19 cellular contexts compared by ENCODE assay signal in genomic region chr17:4764612-4765011, GRCh38. TPM values are rescaled to one million over a fixed set of nuclear protein-coding genes. Genes with fewer than 3 reads are reported as not detected.
DNase-seq lines count a peak whose midpoint lies in the region; ATAC-seq and TF ChIP-seq lines count a peak whose summit lies in the region.
"Had no signal": no experiment of that assay in that cellular context is flagged by ENCODE, and none has a peak within 500 bp of the region (broad histone marks: within the 10 kb centered on the region; RNA-seq: fewer than 3 reads in every experiment).

No MANE protein-coding gene starts in this region.

- intact Hi-C loops in CD8-positive, alpha-beta T cell (cut with DNase I, micrococcal nuclease) = no loop called here

- no peaks in the 10 kb centered on the region for H3K36me3 Mint-ChIP-seq in CD8-positive, alpha-beta T cell
- H3K36me3 Mint-ChIP-seq in mesothelial cell of epicardium = no peaks in the 10 kb centered on the region

- H4K20me1 ChIP-seq in DOHH2 (ENCODE audit: control insufficient read depth, insufficient read depth, low read depth, low read length) = no peaks in the 10 kb centered on the region

- CTCF ChIA-PET in CD8-positive, alpha-beta T cell (lab: Charles Lee) = no interaction called here

- no peaks in the 10 kb centered on the region for H3F3A ChIP-seq in DOHH2 (ENCODE audit: control insufficient read depth, insufficient read depth)

- no peak for TF ChIP-seq CTCF in DOHH2 (IDR thresholded peaks at IDR 0.05; ENCODE audit: low read depth, low read length, poor library complexity, severe bottlenecking)
- no peak for TF ChIP-seq CTCF in gastroesophageal sphincter (IDR thresholded peaks at IDR 0.05)
- no peak for TF ChIP-seq CTCF in CD8-positive, alpha-beta T cell (IDR thresholded peaks at IDR 0.05)
- TF ChIP-seq CTCF in mesothelial cell of epicardium (IDR thresholded peaks at IDR 0.05; ENCODE audit: unreplicated experiment) = no peak

- no peaks in the 10 kb centered on the region for H3K9me3 Mint-ChIP-seq in CD8-positive, alpha-beta T cell
- no peaks in the 10 kb centered on the region for H3K9me3 Mint-ChIP-seq in mesothelial cell of epicardium
- H3K9me3 Mint-ChIP-seq: effector memory CD8-positive, alpha-beta T cell had no signal

- peaks cover 10% of the 10 kb centered on the region for H3K27me3 Mint-ChIP-seq in CD8-positive, alpha-beta T cell (ENCODE audit: low read depth)
- peaks cover 19% of the 10 kb centered on the region for H3K27me3 Mint-ChIP-seq in mesothelial cell of epicardium (ENCODE audit: low read depth)

- H3K4me1 ChIP-seq in DOHH2 (ENCODE audit: control insufficient read depth, low read length) (peaks cover 8% of the 10 kb centered on the region), gastroesophageal sphincter (no peaks in the 10 kb centered on the region)
- no peaks in the 10 kb centered on the region for H3K4me1 ChIP-seq in CD8-positive, alpha-beta T cell (ENCODE audit: insufficient read depth, low read length)
- H3K4me1 ChIP-seq: sigmoid colon had no signal

- H3K36me3 ChIP-seq in DOHH2 (ENCODE audit: control insufficient read depth, low read length) = no peaks in the 10 kb centered on the region
- H3K36me3 ChIP-seq in gastroesophageal sphincter = no peaks in the 10 kb centered on the region
- H3K36me3 ChIP-seq in CD8-positive, alpha-beta T cell (ENCODE audit: insufficient read depth, low read length) = no peaks in the 10 kb centered on the region
- H3K36me3 ChIP-seq: sigmoid colon had no signal

- TF ChIP-seq EP300 in gastroesophageal sphincter (IDR thresholded peaks at IDR 0.05) = no peak

- H3K27me3 ChIP-seq in DOHH2 (ENCODE audit: control insufficient read depth, low read length) = peaks cover 5% of the 10 kb centered on the region
- H3K27me3 ChIP-seq in gastroesophageal sphincter = peaks cover 38% of the 10 kb centered on the region
- no peaks in the 10 kb centered on the region for H3K27me3 ChIP-seq in CD8-positive, alpha-beta T cell (ENCODE audit: insufficient read depth, low read length)
- H3K27me3 ChIP-seq: hepatocyte had no signal

- peak overlapping the region; percentile 6 for H3K4me2 ChIP-seq in DOHH2 (ENCODE audit: low read length)
- H3K4me2 ChIP-seq: hepatocyte had no signal

- POLR2A ChIA-PET in CD8-positive, alpha-beta T cell (lab: Charles Lee) = no interaction called here

- H3K79me2 ChIP-seq in DOHH2 (ENCODE audit: control insufficient read depth, low read length) = no peaks in the 10 kb centered on the region
- H3K79me2 ChIP-seq: hepatocyte had no signal

- 38 to 47% methylated on average over 1 to 2 of the region's 2 CpGs for WGBS in gastroesophageal sphincter (ENCODE audit: low coverage in 1 of 2), 2 donors

- no peaks in the 10 kb centered on the region for H3K4me1 Mint-ChIP-seq in CD8-positive, alpha-beta T cell (ENCODE audit: low read depth)
- H3K4me1 Mint-ChIP-seq in mesothelial cell of epicardium = no peaks in the 10 kb centered on the region

- H3K9me3 ChIP-seq in DOHH2 (ENCODE audit: control insufficient read depth, insufficient read depth, low read length) (no peaks in the 10 kb centered on the region), gastroesophageal sphincter (no peaks in the 10 kb centered on the region)
- no peaks in the 10 kb centered on the region for H3K9me3 ChIP-seq in CD8-positive, alpha-beta T cell (ENCODE audit: low read length)
- H3K9me3 ChIP-seq: sigmoid colon had no signal

- H3K4me3 Mint-ChIP-seq in CD8-positive, alpha-beta T cell = no peak overlapping the region
- no peak overlapping the region for H3K4me3 Mint-ChIP-seq in mesothelial cell of epicardium
- H3K4me3 Mint-ChIP-seq: effector memory CD8-positive, alpha-beta T cell had no signal

- H3K4me3 ChIP-seq in DOHH2 (ENCODE audit: low read length) (no peak overlapping the region), gastroesophageal sphincter (no peak overlapping the region)
- H3K4me3 ChIP-seq in CD8-positive, alpha-beta T cell (ENCODE audit: low read depth, low read length) = no peak overlapping the region
- H3K4me3 ChIP-seq: hepatocyte, sigmoid colon had no signal

- H3K27ac ChIP-seq in DOHH2 (ENCODE audit: low read depth, low read length) = no peak overlapping the region
- H3K27ac ChIP-seq in gastroesophageal sphincter = peak overlapping the region in 1 of 4 donors; percentile 33
- H3K27ac ChIP-seq in CD8-positive, alpha-beta T cell (ENCODE audit: low read depth, low read length) = no peak overlapping the region
- H3K27ac ChIP-seq: hepatocyte had no signal

- H3K9me2 ChIP-seq in DOHH2 (replicated peaks; ENCODE audit: control insufficient read depth, low read length) = no peaks in the 10 kb centered on the region

- TF ChIP-seq POLR2A in gastroesophageal sphincter (IDR thresholded peaks at IDR 0.05) = no peak

- peak; percentile 60 for ATAC-seq in gastroesophageal sphincter
- no peak for ATAC-seq in CD8-positive, alpha-beta T cell
- ATAC-seq: effector memory CD8-positive, alpha-beta T cell; HCT116 had no signal

- peak; percentile 91 for DNase-seq in MV-4-11 (lab: John Stamatoyannopoulos, UW)
- DNase-seq in pons (ENCODE audit: low spot score) = peak; percentile 84
- DNase-seq in CD8-positive, alpha-beta T cell = no peak
- DNase-seq in stimulated activated CD4-positive, alpha-beta T cell treated with anti-CD3 and anti-CD28 coated beads, Interleukin-4, amount 100 ng/mL, for 1 hour = no peak
- DNase-seq in mesothelial cell of epicardium (ENCODE audit: low spot score in 2 of 2, unreplicated experiment in 2 of 2) = no peak
- DNase-seq in stimulated activated CD4-positive, alpha-beta T cell treated with anti-CD3 and anti-CD28 coated beads, Interleukin-2, amount 100 ng/mL, for 24 hours = no peak
- DNase-seq: activated CD4-positive, alpha-beta T cell treated with anti-CD3 and anti-CD28 coated beads for 4 hours; effector memory CD8-positive, alpha-beta T cell; islet precursor cell; NCI-H187; nucleus accumbens; sigmoid colon; T1000 had no signal

- H3K27ac Mint-ChIP-seq in CD8-positive, alpha-beta T cell = no peak overlapping the region
- H3K27ac Mint-ChIP-seq in mesothelial cell of epicardium = no peak overlapping the region
- H3K27ac Mint-ChIP-seq: effector memory CD8-positive, alpha-beta T cell had no signal

RNA-seq across cellular contexts. Expression of gene TM4SF5, which starts 7.1 kb away (rescaled TPM):
- not detected for total RNA-seq in gastroesophageal sphincter
- not detected for total RNA-seq in CD8-positive, alpha-beta T cell
- total RNA-seq in mesothelial cell of epicardium = not detected in 3 replicates
- total RNA-seq: HT1080, sigmoid colon, SK-MEL-5 had no signal

RNA-seq across cellular contexts. Expression of gene VMO1, which starts 21.6 kb away (rescaled TPM):
- 1 to 10 TPM in 2 of 4 donors, not detected in 2; 1.3 to 3.5 TPM for total RNA-seq in gastroesophageal sphincter
- total RNA-seq in CD8-positive, alpha-beta T cell = not detected
- 2.3 to 2.6 TPM (median 2.5 TPM) in 3 replicates for total RNA-seq in mesothelial cell of epicardium
- total RNA-seq: HT1080, SK-MEL-5 had no signal

RNA-seq across cellular contexts. Expression of gene GLTPD2, which starts 24.2 kb away (rescaled TPM):
- not detected for total RNA-seq in gastroesophageal sphincter
- under 1 TPM in 1 of 2 experiments, not detected in 1; 0.33 TPM for total RNA-seq in CD8-positive, alpha-beta T cell
- 0.22 TPM in 1 of 3 replicates, not detected in the others for total RNA-seq in mesothelial cell of epicardium
- total RNA-seq: HT1080, sigmoid colon, SK-MEL-5 had no signal

RNA-seq across cellular contexts. Expression of gene CXCL16, which starts 24.9 kb away (rescaled TPM):
- 10 to 100 TPM in 2 of 4 donors, 1 to 10 TPM in 2; 5.3 to 11.6 (median 8.3) TPM for total RNA-seq in gastroesophageal sphincter
- total RNA-seq in CD8-positive, alpha-beta T cell = 10 to 100 TPM; 41.5 to 42.3 TPM
- 7.6 to 8.8 TPM (median 8.1 TPM) in 3 replicates for total RNA-seq in mesothelial cell of epicardium

RNA-seq across cellular contexts. Expression of gene ZMYND15, which starts 25.0 kb away (rescaled TPM):
- total RNA-seq in gastroesophageal sphincter (1 to 10 TPM in 1 of 4 donors, under 1 TPM in 2, not detected in 1; 0.31 to 1.2 (median 0.67) TPM), mesothelial cell of epicardium (0.78 to 0.93 TPM (median 0.81 TPM) in 3 replicates)
- 1 to 10 TPM; 3.1 to 3.8 TPM for total RNA-seq in CD8-positive, alpha-beta T cell
- total RNA-seq: HT1080, SK-MEL-5 had no signal

Comparison
In these comparisons a context has a peak if more than half of its experiments do, and no peak if none do; other contexts are left out.
1. DNase-seq: peak in MV-4-11 (single experiment) and pons (single experiment); none in CD8-positive, alpha-beta T cell (0 of 7), stimulated activated CD4-positive, alpha-beta T cell treated with anti-CD3 and anti-CD28 coated beads, Interleukin-4, amount 100 ng/mL, for 1 hour (single experiment), mesothelial cell of epicardium (0 of 2) and stimulated activated CD4-positive, alpha-beta T cell treated with anti-CD3 and anti-CD28 coated beads, Interleukin-2, amount 100 ng/mL, for 24 hours (0 of 2).